Comparison of ENCODE assay signal across 1 cellular context in genomic region chr11:120674537-120674936, GRCh38.
TF ChIP-seq lines count a peak whose summit lies in the region.

No MANE protein-coding gene starts in this region.

TF ChIP-seq in HepG2, 621 proteins besides CTCF, POLR2A, EP300 and RAD21 (continued from another document):
- TF ChIP-seq REST (IDR thresholded peaks at IDR 0.05; ENCODE audit: borderline replicate concordance in 1 of 2, low read depth in 1 of 2, low read length in 2 of 2) = no peak
- peak; percentile 59; the same call in 1 of the 2 replicates for TF ChIP-seq HDAC1 (CRISPR knock-in tag; IDR thresholded peaks at IDR 0.05)
- no peak for TF ChIP-seq ZBTB26 (CRISPR knock-in tag; IDR thresholded peaks at IDR 0.05; ENCODE audit: borderline replicate concordance)
- TF ChIP-seq DMTF1 (CRISPR knock-in tag; IDR thresholded peaks at IDR 0.05) = no peak
- no peak for TF ChIP-seq ZNF850 (CRISPR knock-in tag; conservative IDR thresholded peaks at IDR 0.05)
- no peak for TF ChIP-seq PHF5A (CRISPR knock-in tag; IDR thresholded peaks at IDR 0.05; ENCODE audit: low read depth, unreplicated experiment)
- TF ChIP-seq DNMT3B (CRISPR knock-in tag; conservative IDR thresholded peaks at IDR 0.05) = no peak
- TF ChIP-seq SNAI1 (CRISPR knock-in tag; IDR thresholded peaks at IDR 0.05; ENCODE audit: borderline replicate concordance) = no peak
- TF ChIP-seq HOXA9 (CRISPR knock-in tag; IDR thresholded peaks at IDR 0.05; ENCODE audit: borderline replicate concordance) = no peak
- no peak for TF ChIP-seq MAFG (CRISPR knock-in tag; IDR thresholded peaks at IDR 0.05)
- TF ChIP-seq ARNT2 (CRISPR knock-in tag; IDR thresholded peaks at IDR 0.05; ENCODE audit: low read depth) = no peak
- no peak for TF ChIP-seq EEA1 (CRISPR knock-in tag; IDR thresholded peaks at IDR 0.05; ENCODE audit: borderline replicate concordance)
- no peak for TF ChIP-seq PCBP1 (IDR thresholded peaks at IDR 0.05; ENCODE audit: borderline replicate concordance, low read depth, low read length)
- no peak for TF ChIP-seq AFF4 (CRISPR knock-in tag; IDR thresholded peaks at IDR 0.05)
- no peak; the same call in 1 of the 2 replicates for TF ChIP-seq ZBTB20 (CRISPR knock-in tag; IDR thresholded peaks at IDR 0.05; ENCODE audit: borderline replicate concordance, low read depth)
- no peak for TF ChIP-seq MAF1 (CRISPR knock-in tag; IDR thresholded peaks at IDR 0.05; ENCODE audit: borderline replicate concordance)
- TF ChIP-seq MLX (CRISPR knock-in tag; IDR thresholded peaks at IDR 0.05) = no peak
- no peak for TF ChIP-seq RBM22 (optimal IDR thresholded peaks at IDR 0.05; ENCODE audit: low read length)
- no peak for TF ChIP-seq PAF1 (CRISPR knock-in tag; IDR thresholded peaks at IDR 0.05)
- 0 out of 2 replicates have a peak, but pooled peaks have one; percentile 24 for TF ChIP-seq MZF1 (CRISPR knock-in tag; IDR thresholded peaks at IDR 0.05; ENCODE audit: borderline replicate concordance)
- peak; percentile 33; the same call in 1 of the 2 replicates for TF ChIP-seq ZNF292 (CRISPR knock-in tag; IDR thresholded peaks at IDR 0.05; ENCODE audit: borderline replicate concordance, low read depth)
- no peak for TF ChIP-seq KLF12 (CRISPR knock-in tag; IDR thresholded peaks at IDR 0.05; ENCODE audit: borderline replicate concordance)
- TF ChIP-seq STAT6 (CRISPR knock-in tag; IDR thresholded peaks at IDR 0.05; ENCODE audit: borderline replicate concordance) = no peak
- no peak for TF ChIP-seq ARHGAP35 (CRISPR knock-in tag; IDR thresholded peaks at IDR 0.05; ENCODE audit: borderline replicate concordance)
- no peak for TF ChIP-seq BRD4 (CRISPR knock-in tag; IDR thresholded peaks at IDR 0.05)
- no peak for TF ChIP-seq ZNF558 (CRISPR knock-in tag; IDR thresholded peaks at IDR 0.05; ENCODE audit: borderline replicate concordance)
- TF ChIP-seq ZNF224 (CRISPR knock-in tag; IDR thresholded peaks at IDR 0.05) = no peak
- TF ChIP-seq POLR2AphosphoS2 (IDR thresholded peaks at IDR 0.05; ENCODE audit: low read depth, low read length) = no peak
- peak; percentile 94 for TF ChIP-seq PAXIP1 (CRISPR knock-in tag; conservative IDR thresholded peaks at IDR 0.05)
- no peak for TF ChIP-seq ZFP36L1 (CRISPR knock-in tag; IDR thresholded peaks at IDR 0.05)
